11 cellular contexts compared by ENCODE assay signal in genomic region chrX:14936561-14936960, GRCh38.
DNase-seq lines count a peak whose midpoint lies in the region; ATAC-seq, FAIRE-seq and TF ChIP-seq lines count a peak whose summit lies in the region.
"Had no signal": no experiment of that assay in that cellular context is flagged by ENCODE, and none has a peak within 500 bp of the region (broad histone marks: within the 10 kb centered on the region; RNA-seq: fewer than 3 reads in every experiment).

No MANE protein-coding gene starts in this region.

- TF ChIP-seq CTCF in K562 (IDR thresholded peaks at IDR 0.05 in 2 of 3, conservative IDR thresholded peaks at IDR 0.05 in 1 of 3; ENCODE audit: insufficient read depth in 2 of 3, low read depth in 1 of 3, low read length in 3 of 3) (no peak), OCI-LY7 (conservative IDR thresholded peaks at IDR 0.05; ENCODE audit: low read length) (no peak), colonic mucosa (IDR thresholded peaks at IDR 0.05) (no peak)

- POLR2A ChIA-PET in K562 (lab: Yijun Ruan, JAX) = interaction anchor here (0.5 kb wide), 1 partner anchor 1268 kb away, joined by 3 read pairs; no protein-coding TSS in a partner anchor
- POLR2A ChIA-PET in OCI-LY7 (lab: Charles Lee) = no interaction called here

- H3K4me2 ChIP-seq in K562 (ENCODE audit: insufficient read depth, low read length) (peak overlapping the region; percentile 58), neuronal stem cell (ENCODE audit: insufficient read depth, low read length, poor library complexity, severe bottlenecking) (no peak overlapping the region), OCI-LY7 (ENCODE audit: low read length) (no peak overlapping the region)

- no peak overlapping the region for H4K91ac ChIP-seq in neuronal stem cell (ENCODE audit: low read depth, low read length, poor library complexity)

- H3K27ac ChIP-seq in K562 (ENCODE audit: extremely low read depth, low read depth, low read length) = no peak overlapping the region
- H3K27ac ChIP-seq in neuronal stem cell (replicated peaks; ENCODE audit: low read length) = no peak overlapping the region
- H3K27ac ChIP-seq in OCI-LY7 (ENCODE audit: low read depth, low read length, poor library complexity, severe bottlenecking) = no peak overlapping the region
- no peak overlapping the region for H3K27ac ChIP-seq in colonic mucosa
- H3K27ac ChIP-seq: esophagus muscularis mucosa had no signal

- H3K23ac ChIP-seq in neuronal stem cell (ENCODE audit: low read depth, low read length, poor library complexity) = no peak overlapping the region

- H2AK5ac ChIP-seq in neuronal stem cell (ENCODE audit: low read depth, low read length) = no peak overlapping the region

- peak overlapping the region; percentile 77; the same call in 1 of the 2 replicates for H2AFZ ChIP-seq in K562 (ENCODE audit: low read depth, low read length)
- peak overlapping the region; percentile 44 for H2AFZ ChIP-seq in neuronal stem cell (ENCODE audit: low read length)
- H2AFZ ChIP-seq in OCI-LY7 (ENCODE audit: low read length) = no peak overlapping the region

- no peaks in the 10 kb centered on the region for H3K9me2 ChIP-seq in OCI-LY7 (ENCODE audit: insufficient read depth, low read length)

- no peaks in the 10 kb centered on the region for H3K79me1 ChIP-seq in neuronal stem cell (ENCODE audit: low read depth, low read length)

- H3K4ac ChIP-seq in neuronal stem cell (ENCODE audit: low read length) = no peak overlapping the region

- no peaks in the 10 kb centered on the region for H3K4me1 ChIP-seq in K562 (replicated peaks in 1 of 2; ENCODE audit: control insufficient read depth in 2 of 2, insufficient read depth in 2 of 2, low read length in 2 of 2)
- peaks cover 0 to 2% of the 10 kb centered on the region in 2 donors for H3K4me1 ChIP-seq in neuronal stem cell (ENCODE audit: control insufficient read depth in 2 of 2, insufficient read depth in 1 of 2, low read depth in 1 of 2, low read length in 2 of 2)
- no peaks in the 10 kb centered on the region for H3K4me1 ChIP-seq in OCI-LY7 (ENCODE audit: insufficient read depth, low read length, poor library complexity, severe bottlenecking)
- H3K4me1 ChIP-seq in colonic mucosa = no peaks in the 10 kb centered on the region
- H3K4me1 ChIP-seq: esophagus muscularis mucosa had no signal

- no peaks in the 10 kb centered on the region for H3K79me2 ChIP-seq in K562 (ENCODE audit: control insufficient read depth, insufficient read depth, low read length)
- no peaks in the 10 kb centered on the region for H3K79me2 ChIP-seq in OCI-LY7 (ENCODE audit: insufficient read depth, low read depth, low read length)

- 0% methylated on average over 5 of the region's 5 CpGs for WGBS in K562 (ENCODE audit: insufficient coverage, low coverage, missing lambda C conversion rate)
- no CpG with 5 or more reads among the region's 5 CpGs for whole genome bisulfite sequencing in neuronal stem cell (ENCODE audit: extremely low coverage in 2 of 2, insufficient read length in 2 of 2, insufficient replicate concordance in 1 of 2), 2 donors

- no peak overlapping the region for H3K14ac ChIP-seq in neuronal stem cell (ENCODE audit: low read length)

- TF ChIP-seq EP300 in K562 (IDR thresholded peaks at IDR 0.05; ENCODE audit: low read length) = no peak

- no peak overlapping the region for H2BK5ac ChIP-seq in neuronal stem cell (ENCODE audit: low read length)

- H2BK12ac ChIP-seq in neuronal stem cell (ENCODE audit: low read length) = no peak overlapping the region

- no peak overlapping the region for H4K8ac ChIP-seq in neuronal stem cell (ENCODE audit: low read depth, low read length)

- H3K9me1 ChIP-seq in K562 (ENCODE audit: control insufficient read depth, insufficient read depth, low read length) = no peaks in the 10 kb centered on the region

- H3K36me3 ChIP-seq in K562 (ENCODE audit: control insufficient read depth, insufficient read depth, low read length) = no peaks in the 10 kb centered on the region
- H3K36me3 ChIP-seq in neuronal stem cell (replicated peaks in 1 of 2; ENCODE audit: control insufficient read depth in 2 of 2, insufficient read depth in 2 of 2, low read length in 2 of 2) = no peaks in the 10 kb centered on the region
- no peaks in the 10 kb centered on the region for H3K36me3 ChIP-seq in OCI-LY7 (ENCODE audit: insufficient read depth, low read length)
- H3K36me3 ChIP-seq in colonic mucosa = no peaks in the 10 kb centered on the region
- H3K36me3 ChIP-seq: esophagus muscularis mucosa had no signal

- H3K4me3 ChIP-seq in K562 (no peak overlapping the region), neuronal stem cell (ENCODE audit: low read length in 2 of 2) (no peak overlapping the region), OCI-LY7 (ENCODE audit: low read depth, low read length, poor library complexity, severe bottlenecking) (no peak overlapping the region), colonic mucosa (no peak overlapping the region)
- H3K4me3 ChIP-seq: esophagus muscularis mucosa had no signal

- peak; percentile 74 for ATAC-seq in K562
- no peak for ATAC-seq in HG02981 (IDR thresholded peaks at IDR 0.05; ENCODE audit: unreplicated experiment)

- H3K9ac ChIP-seq in K562 (ENCODE audit: insufficient read depth in 1 of 2, low read depth in 2 of 2, low read length in 2 of 2) (no peak overlapping the region), neuronal stem cell (ENCODE audit: low read depth, low read length, poor library complexity) (no peak overlapping the region), colonic mucosa (ENCODE audit: low read depth in 2 of 2, low read length in 2 of 2) (no peak overlapping the region)

- H3K9me3 ChIP-seq in K562 (replicated peaks; ENCODE audit: control insufficient read depth, insufficient read depth, low read depth, low read length) (no peaks in the 10 kb centered on the region), neuronal stem cell (replicated peaks in 1 of 2; ENCODE audit: control insufficient read depth in 2 of 2, insufficient read depth in 1 of 2, low read depth in 1 of 2, low read length in 2 of 2) (no peaks in the 10 kb centered on the region), OCI-LY7 (ENCODE audit: low read length) (no peaks in the 10 kb centered on the region), colonic mucosa (no peaks in the 10 kb centered on the region)
- H3K9me3 ChIP-seq: esophagus muscularis mucosa had no signal

- no peak overlapping the region for H3K18ac ChIP-seq in neuronal stem cell (ENCODE audit: low read length)

- FAIRE-seq in K562 (lab: Jason Lieb, UNC) = no peak

- TF ChIP-seq POLR2A in K562 (conservative IDR thresholded peaks at IDR 0.05) = no peak

- no peaks in the 10 kb centered on the region for H4K20me1 ChIP-seq in K562 (replicated peaks; ENCODE audit: control insufficient read depth, insufficient read depth, low read length)
- H4K20me1 ChIP-seq in OCI-LY7 (ENCODE audit: insufficient read depth, low read length) = no peaks in the 10 kb centered on the region

- intact Hi-C loops in K562 (cut with micrococcal nuclease) (no loop called here), OCI-LY7 (cut with micrococcal nuclease; ENCODE audit: unreplicated experiment) (no loop called here), colonic mucosa (cut with DNase I) (no loop called here)

- no TSS peak for BruUV-seq in K562 (replicated peaks; lab: Mats Ljungman, UMichigan)
- no TSS peak for BruUV-seq in OCI-LY7 (replicated peaks; lab: Mats Ljungman, UMichigan)

- CTCF ChIA-PET in K562 (lab: Yijun Ruan, JAX; ENCODE audit: low intra/inter-chr PET ratio) (no interaction called here), OCI-LY7 (lab: Charles Lee; ENCODE audit: unreplicated experiment) (no interaction called here)

- DNase-seq in GM04504 (ENCODE audit: low read depth) (peak; percentile 45), LHCN-M2 (ENCODE audit: low read depth) (peak; percentile 63), K562 (ENCODE audit: extremely low read depth in 1 of 4, low spot score in 3 of 4) (peak; percentile 9 to 19 (median 12)), neuronal stem cell (ENCODE audit: low spot score) (no peak), OCI-LY7 (ENCODE audit: low spot score) (no peak), colonic mucosa (no peak)
- no peak for DNase-seq in activated naive CD4-positive, alpha-beta T cell treated with Interleukin-2 at 50 U/mL for 16 hours
- DNase-seq: activated effector memory CD4-positive, alpha-beta T cell treated with anti-CD3 and anti-CD28 coated beads, Interleukin-2, amount 50 U/mL, for 16 hours; H9 had no signal

- H3K27me3 ChIP-seq in K562 (ENCODE audit: control insufficient read depth in 2 of 2, insufficient read depth in 2 of 2, low read length in 2 of 2) (no peaks in the 10 kb centered on the region), neuronal stem cell (ENCODE audit: control insufficient read depth in 3 of 3, insufficient read depth in 3 of 3, low read depth in 1 of 3, low read length in 3 of 3) (no peaks in the 10 kb centered on the region), colonic mucosa (no peaks in the 10 kb centered on the region)
- H3K27me3 ChIP-seq: esophagus muscularis mucosa had no signal

- TF ChIP-seq RAD21 in K562 (CRISPR knock-in tag; conservative IDR thresholded peaks at IDR 0.05 in 1 of 2, IDR thresholded peaks at IDR 0.05 in 1 of 2) = no peak

- H2BK15ac ChIP-seq in neuronal stem cell (ENCODE audit: low read length) = no peak overlapping the region

- H2BK120ac ChIP-seq in neuronal stem cell (ENCODE audit: low read depth, low read length) = no peak overlapping the region

- in situ Hi-C loops in K562 (cut with MboI) = no loop called here

TF ChIP-seq in K562, 482 proteins besides CTCF, POLR2A, EP300 and RAD21 (continues in another document):
- TF ChIP-seq POLR2B (IDR thresholded peaks at IDR 0.05; ENCODE audit: low read depth, partially characterized antibody) = no peak
- peak; percentile 49; the same call in 1 of the 2 replicates for TF ChIP-seq JUN (IDR thresholded peaks at IDR 0.05; ENCODE audit: borderline replicate concordance, low read depth, low read length)
- no peak for TF ChIP-seq JUN (CRISPR knock-in tag; IDR thresholded peaks at IDR 0.05; ENCODE audit: borderline replicate concordance)
- TF ChIP-seq GATAD2A (IDR thresholded peaks at IDR 0.05) = no peak
- no peak for TF ChIP-seq KAT2B (IDR thresholded peaks at IDR 0.05; ENCODE audit: low read depth, low read length)
- TF ChIP-seq ERF (CRISPR knock-in tag; IDR thresholded peaks at IDR 0.05) = no peak
- peak; percentile 39; the same call in 1 of the 2 replicates for TF ChIP-seq EGR1 (conservative IDR thresholded peaks at IDR 0.05)
- no peak for TF ChIP-seq MITF (IDR thresholded peaks at IDR 0.05)
- no peak for TF ChIP-seq NUFIP1 (IDR thresholded peaks at IDR 0.05; ENCODE audit: partially characterized antibody)
- no peak for TF ChIP-seq NFATC3 (IDR thresholded peaks at IDR 0.05)

Comparison
In these comparisons a context has a peak if more than half of its experiments do, and no peak if none do; other contexts are left out.
1. DNase-seq: peak in GM04504 (single experiment), LHCN-M2 (single experiment) and K562 (4 of 4); none in neuronal stem cell (single experiment), OCI-LY7 (single experiment), colonic mucosa (single experiment) and activated naive CD4-positive, alpha-beta T cell treated with Interleukin-2 at 50 U/mL for 16 hours (single experiment).